In the genomic region with DNA sequence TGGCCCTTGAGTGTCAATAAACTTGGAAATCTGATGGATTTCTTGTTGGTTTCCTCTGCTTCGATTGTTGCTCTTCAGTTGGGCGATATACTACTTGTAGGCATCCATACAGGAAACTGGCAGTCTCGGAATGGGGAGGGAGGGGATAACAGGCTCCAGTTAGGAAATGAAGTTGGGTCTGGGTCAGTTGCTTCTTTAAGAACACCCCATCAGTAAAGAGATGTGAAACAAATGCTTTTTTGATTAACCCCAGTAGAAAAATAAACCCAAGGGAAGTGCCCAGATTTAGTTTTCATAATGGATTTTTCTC, we compare ENCODE assay signal across 8 cellular contexts. TPM values are rescaled to one million over a fixed set of nuclear protein-coding genes. Genes with fewer than 3 reads are reported as not detected.
DNase-seq lines count a peak whose midpoint lies in the region; ATAC-seq and TF ChIP-seq lines count a peak whose summit lies in the region.

No MANE protein-coding gene starts in this region.

- no peaks in the 10 kb centered on the region for H3K9me3 ChIP-seq in lung (ENCODE audit: control insufficient read depth in 2 of 2, insufficient read depth in 1 of 2, low read length in 1 of 2)

- no peak for TF ChIP-seq CTCF in lung (IDR thresholded peaks at IDR 0.05; ENCODE audit: control extremely low read depth, extremely low read depth)

- H3K36me3 ChIP-seq in lung (ENCODE audit: control insufficient read depth in 2 of 2, insufficient read depth in 2 of 2, low read length in 2 of 2) = no peaks in the 10 kb centered on the region

- 0 to 1% methylated on average over 3 of the region's 3 CpGs for WGBS in lung, 2 donors

- peak; percentile 1 for ATAC-seq in GM18907 (IDR thresholded peaks at IDR 0.05; ENCODE audit: unreplicated experiment)
- ATAC-seq in HG03103 (IDR thresholded peaks at IDR 0.05; ENCODE audit: low read depth, unreplicated experiment) = peak; percentile 0
- no peak for ATAC-seq in lung (ENCODE audit: insufficient read depth, low FRiP score)
- ATAC-seq in HG02571 (IDR thresholded peaks at IDR 0.05; ENCODE audit: unreplicated experiment) = no peak

- H3K4me1 ChIP-seq in lung (ENCODE audit: control insufficient read depth in 2 of 2, insufficient read depth in 2 of 2, low read length in 2 of 2) = peaks cover 0 to 13% of the 10 kb centered on the region in 2 donors

- H3K4me3 ChIP-seq in lung = peak overlapping the region; percentile 72

- H3K27ac ChIP-seq in angular gyrus (ENCODE audit: low read depth, low read length) (peak overlapping the region; percentile 49), lung (ENCODE audit: low read depth in 1 of 2, low read length in 1 of 2) (peak overlapping the region; percentile 91 to 96)

- no peaks in the 10 kb centered on the region for H3K27me3 ChIP-seq in lung (ENCODE audit: control insufficient read depth, insufficient read depth)

- no peak for DNase-seq in lung (ENCODE audit: low spot score)
- DNase-seq in SK-N-DZ (ENCODE audit: low spot score) = no peak
- DNase-seq in SHP77 treated with DMSO at 0.1 percent for 48 hours (lab: John Stamatoyannopoulos, UW) = no peak
- DNase-seq in NCI-H187 treated with DMSO at 0.1 percent for 48 hours (lab: John Stamatoyannopoulos, UW) = no peak

RNA-seq across cellular contexts. Expression of gene CHMP2B, which starts 0.7 kb away (rescaled TPM):
- 10 to 100 TPM; 40.9 to 45.1 TPM for total RNA-seq in lung
- 10 to 100 TPM; 21.9 to 34.4 TPM for polyA plus RNA-seq in lung
- 16.2 and 17.4 TPM in 2 replicates for polyA plus RNA-seq in SK-N-DZ (2014; cell fraction: cytosol; rRNA removed)
- 11.6 and 16.5 TPM in 2 replicates for polyA plus RNA-seq in SK-N-DZ (2014; cell fraction: nucleus; rRNA removed)

RNA-seq across cellular contexts. Expression of gene POU1F1, which starts 48.6 kb away (rescaled TPM):
- total RNA-seq in lung = not detected
- not detected for polyA plus RNA-seq in lung
- polyA plus RNA-seq in SK-N-DZ (2014; cell fraction: cytosol; rRNA removed) = not detected in 2 replicates
- polyA plus RNA-seq in SK-N-DZ (2014; cell fraction: nucleus; rRNA removed) = not detected in 2 replicates

Comparison
In these comparisons a context has a peak if more than half of its experiments do, and no peak if none do; other contexts are left out.
1. ATAC-seq: peak in GM18907 (single experiment) and HG03103 (single experiment); none in lung (single experiment) and HG02571 (single experiment).